ENCODE assay signal across 21 cellular contexts in genomic region chr1:236151739-236152424, GRCh38. TPM values are rescaled to one million over a fixed set of nuclear protein-coding genes. Genes with fewer than 3 reads are reported as not detected.
DNase-seq lines count a peak whose midpoint lies in the region; ATAC-seq, FAIRE-seq and TF ChIP-seq lines count a peak whose summit lies in the region.
"Had no signal": no experiment of that assay in that cellular context is flagged by ENCODE, and none has a peak within 500 bp of the region (broad histone marks: within the 10 kb centered on the region; RNA-seq: fewer than 3 reads in every experiment).

No MANE protein-coding gene starts in this region.

- H3K4me3 ChIP-seq in HEK293 (ENCODE audit: low read depth, low read length) (no peak overlapping the region), small intestine (ENCODE audit: low read depth in 1 of 2, low read length in 2 of 2) (no peak overlapping the region)
- H3K4me3 ChIP-seq: SJCRH30 had no signal

- H3K27ac ChIP-seq in HEK293 (ENCODE audit: extremely low read depth, low read depth, low read length) (no peak overlapping the region), small intestine (ENCODE audit: low read depth in 1 of 2, low read length in 1 of 2) (no peak overlapping the region)
- H3K27ac ChIP-seq: SJCRH30 had no signal

- H3K36me3 ChIP-seq in HEK293 (ENCODE audit: control insufficient read depth in 2 of 2, insufficient read depth in 1 of 2, low read length in 2 of 2) (no peaks in the 10 kb centered on the region), small intestine (ENCODE audit: control insufficient read depth in 2 of 2, insufficient read depth in 2 of 2, low read length in 2 of 2) (no peaks in the 10 kb centered on the region)
- H3K36me3 ChIP-seq: SJCRH30 had no signal

- POLR2A ChIA-PET in HEK293 (lab: Yijun Ruan, JAX): no interaction called here

- CTCF ChIA-PET in HEK293 (lab: Yijun Ruan, JAX): interaction anchor here (0.6 kb wide), 1 partner anchor 101 kb away, joined by 3 read pairs; no protein-coding TSS in a partner anchor

- intact Hi-C loops in left cardiac atrium (cut with DNase I): no loop called here

- peak; percentile 82 to 84 for ATAC-seq in left cardiac atrium
- ATAC-seq: HCT116, SK-N-SH treated with all-trans-retinoic acid at 6 μM for 48 hours had no signal

- H3K9me3 Mint-ChIP-seq in chondrocyte (ENCODE audit: low read depth): no peaks in the 10 kb centered on the region
- no peaks in the 10 kb centered on the region for H3K9me3 Mint-ChIP-seq in nephron progenitor cell

- DNase-seq in chondrocyte (ENCODE audit: low spot score): peak; percentile 41
- DNase-seq in left cardiac atrium: peak; percentile 49
- no peak for DNase-seq in nephron progenitor cell
- DNase-seq in small intestine: no peak
- no peak for DNase-seq in DMS79 (lab: John Stamatoyannopoulos, UW)
- DNase-seq in effector CD4-positive, alpha-beta T cell: no peak
- DNase-seq: 8988T, Calu3, DMS153, Karpas-422, NCI-H1092 treated with DMSO at 0.1 percent for 48 hours, NCI-H1436, NCI-H187 treated with DMSO at 0.1 percent for 48 hours, NCI-H2171 treated with DMSO at 0.1 percent for 48 hours, NCI-H345, NCI-H510A treated with DMSO at 0.1 percent for 48 hours, SJCRH30 had no signal

- H3K36me3 Mint-ChIP-seq in chondrocyte (ENCODE audit: low read depth) (no peaks in the 10 kb centered on the region), nephron progenitor cell (ENCODE audit: low read depth) (peaks cover 6% of the 10 kb centered on the region)

- no peak for FAIRE-seq in small intestine (lab: Jason Lieb, UNC)
- FAIRE-seq: RCC 7860 had no signal

- no peak for TF ChIP-seq CTCF in HEK293 (tag by site-specific recombination; IDR thresholded peaks at IDR 0.05)
- TF ChIP-seq CTCF in chondrocyte (IDR thresholded peaks at IDR 0.05): no peak
- TF ChIP-seq CTCF in nephron progenitor cell (IDR thresholded peaks at IDR 0.05): no peak

- H3K4me3 Mint-ChIP-seq in chondrocyte (ENCODE audit: unreplicated experiment) (no peak overlapping the region), nephron progenitor cell (no peak overlapping the region)

- no peaks in the 10 kb centered on the region for H3K4me1 ChIP-seq in HEK293 (ENCODE audit: control insufficient read depth, insufficient read depth, low read length)
- H3K4me1 ChIP-seq in small intestine (ENCODE audit: control insufficient read depth in 2 of 2, insufficient read depth in 1 of 2, low read depth in 1 of 2, low read length in 1 of 2): peaks cover 0 to 2% of the 10 kb centered on the region in 2 donors
- H3K4me1 ChIP-seq: SJCRH30 had no signal

- H3K27me3 ChIP-seq in small intestine (ENCODE audit: control insufficient read depth in 2 of 2, insufficient read depth in 2 of 2, low read length in 2 of 2): no peaks in the 10 kb centered on the region
- H3K27me3 ChIP-seq: SJCRH30 had no signal

- H3K9me3 ChIP-seq in HEK293 (ENCODE audit: control insufficient read depth, insufficient read depth, low read depth, low read length) (no peaks in the 10 kb centered on the region), small intestine (ENCODE audit: control insufficient read depth, low read depth) (no peaks in the 10 kb centered on the region)
- H3K9me3 ChIP-seq: SJCRH30 had no signal

- H3K27me3 Mint-ChIP-seq in chondrocyte (ENCODE audit: low read depth) (no peaks in the 10 kb centered on the region), nephron progenitor cell (ENCODE audit: low read depth, poor library complexity) (peaks cover 12% of the 10 kb centered on the region)

- H3K4me1 Mint-ChIP-seq in chondrocyte (ENCODE audit: low read depth) (no peaks in the 10 kb centered on the region), nephron progenitor cell (peaks cover 81% of the 10 kb centered on the region)

- H3K27ac Mint-ChIP-seq in chondrocyte (ENCODE audit: unreplicated experiment): no peak overlapping the region
- H3K27ac Mint-ChIP-seq in nephron progenitor cell: peak overlapping the region; percentile 25

- 85 to 92% (median 92%) methylated on average over 12 of the region's 12 CpGs for WGBS in small intestine, 3 donors

TF ChIP-seq in HEK293, 187 proteins besides CTCF, POLR2A, EP300 and RAD21:
- TF ChIP-seq SCRT2 (tag by site-specific recombination; IDR thresholded peaks at IDR 0.05): peak; percentile 83
- peak; percentile 56; the same call in 1 of the 2 replicates for TF ChIP-seq SCRT1 (tag by site-specific recombination; IDR thresholded peaks at IDR 0.05; ENCODE audit: borderline replicate concordance)
- TF ChIP-seq ZNF280D (tag by site-specific recombination; IDR thresholded peaks at IDR 0.05): no peak

RNA-seq across cellular contexts. Expression of gene GPR137B, which starts 9.5 kb away (rescaled TPM):
- total RNA-seq in chondrocyte (12.2 to 13.4 TPM (median 13.1 TPM) in 3 replicates), left cardiac atrium (10 to 100 TPM; 20.6 to 25.0 TPM)
- polyA plus RNA-seq in small intestine: 1 to 10 TPM; 2.0 to 6.0 (median 5.4) TPM

Comparison
In these comparisons a context has a peak if more than half of its experiments do, and no peak if none do; other contexts are left out.
1. DNase-seq: peak in chondrocyte (single experiment) and left cardiac atrium (single experiment); none in nephron progenitor cell (single experiment), small intestine (single experiment), DMS79 (single experiment) and effector CD4-positive, alpha-beta T cell (single experiment).